Comparison of ENCODE assay signal across 8 cellular contexts in genomic region chr20:38229376-38230252, GRCh38. TPM values are rescaled to one million over a fixed set of nuclear protein-coding genes. Genes with fewer than 3 reads are reported as not detected.
DNase-seq lines count a peak whose midpoint lies in the region; ATAC-seq, FAIRE-seq and TF ChIP-seq lines count a peak whose summit lies in the region.

No MANE protein-coding gene starts in this region.

- no peaks in the 10 kb centered on the region for H3K27me3 Mint-ChIP-seq in MCF 10A (ENCODE audit: insufficient read depth, unreplicated experiment)

- POLR2A ChIA-PET in MCF 10A (lab: Yijun Ruan, JAX) = no interaction called here

- intact Hi-C loops in MCF 10A (cut with micrococcal nuclease) = loop anchor here (1.0 kb wide), 3 partner anchors 76 to 179 kb away; no protein-coding TSS in a partner anchor

- BruUV-seq in MCF 10A (replicated peaks; lab: Mats Ljungman, UMichigan) = no TSS peak

- no peaks in the 10 kb centered on the region for H3K36me3 ChIP-seq in lung (ENCODE audit: control insufficient read depth in 2 of 2, insufficient read depth in 2 of 2, low read length in 2 of 2)

- H3K9me3 Mint-ChIP-seq in MCF 10A (ENCODE audit: unreplicated experiment) = no peaks in the 10 kb centered on the region

- no peak overlapping the region for H3K27ac Mint-ChIP-seq in MCF 10A (ENCODE audit: low read depth, unreplicated experiment)

- no peak overlapping the region for H3K4me3 Mint-ChIP-seq in MCF 10A (ENCODE audit: unreplicated experiment)

- H3K4me3 ChIP-seq in lung = no peak overlapping the region

- H3K9me3 ChIP-seq in lung (ENCODE audit: control insufficient read depth in 2 of 2, insufficient read depth in 1 of 2, low read length in 1 of 2) = no peaks in the 10 kb centered on the region

- H3K4me1 Mint-ChIP-seq in MCF 10A (ENCODE audit: insufficient read depth, unreplicated experiment) = no peaks in the 10 kb centered on the region

- no peak overlapping the region for H3K27ac ChIP-seq in lung (ENCODE audit: low read depth in 1 of 2, low read length in 1 of 2)

- no peaks in the 10 kb centered on the region for H3K36me3 Mint-ChIP-seq in MCF 10A (ENCODE audit: insufficient read depth, unreplicated experiment)

- ATAC-seq in lung (ENCODE audit: insufficient read depth, low FRiP score) = no peak
- no peak for ATAC-seq in HG02981 (IDR thresholded peaks at IDR 0.05; ENCODE audit: unreplicated experiment)

- peak; percentile 52 for DNase-seq in CD1c-positive myeloid dendritic cell (ENCODE audit: extremely low spot score)
- peak; percentile 78 for DNase-seq in HTR-8/SVneo (ENCODE audit: insufficient read length, low spot score)
- peak; percentile 57 for DNase-seq in MCF 10A (ENCODE audit: unreplicated experiment)
- DNase-seq in lung (ENCODE audit: low spot score) = no peak
- no peak for DNase-seq in NCI-H1694 (lab: John Stamatoyannopoulos, UW)
- DNase-seq in stimulated activated CD4-positive, alpha-beta T cell treated with anti-CD3 and anti-CD28 coated beads, Interleukin-4, amount 100 ng/mL, for 24 hours = no peak
- no peak for DNase-seq in islet precursor cell

- TF ChIP-seq CTCF in MCF 10A (IDR thresholded peaks at IDR 0.05; ENCODE audit: unreplicated experiment) (peak; percentile 59), lung (IDR thresholded peaks at IDR 0.05; ENCODE audit: control extremely low read depth, extremely low read depth) (peak; percentile 25)

- CTCF ChIA-PET in MCF 10A (lab: Yijun Ruan, JAX) = interaction anchor here (0.6 to 20.2 kb wide), 27 partner anchors 7 to 991 kb away, joined by 3 to 782 read pairs (median 4); no protein-coding TSS in a partner anchor

- 83 to 86% methylated on average over 6 of the region's 6 CpGs for WGBS in lung, 2 donors

- H3K27me3 ChIP-seq in lung (ENCODE audit: control insufficient read depth, insufficient read depth) = no peaks in the 10 kb centered on the region

- H3K4me1 ChIP-seq in lung (ENCODE audit: control insufficient read depth in 2 of 2, insufficient read depth in 2 of 2, low read length in 2 of 2) = no peaks in the 10 kb centered on the region

- FAIRE-seq in HTR-8/SVneo (lab: Jason Lieb, UNC) = peak; percentile 90

RNA-seq across cellular contexts. Expression of gene KIAA1755, which starts 30.9 kb away (rescaled TPM):
- total RNA-seq in MCF 10A (2022) (not detected in 2 replicates), lung (1 to 10 TPM; 1.9 to 2.0 TPM)
- under 1 TPM; 0.33 to 0.75 TPM for polyA plus RNA-seq in lung

Comparison
In these comparisons a context has a peak if more than half of its experiments do, and no peak if none do; other contexts are left out.
1. DNase-seq: peak in CD1c-positive myeloid dendritic cell (single experiment), HTR-8/SVneo (single experiment) and MCF 10A (single experiment); none in lung (single experiment), NCI-H1694 (single experiment), stimulated activated CD4-positive, alpha-beta T cell treated with anti-CD3 and anti-CD28 coated beads, Interleukin-4, amount 100 ng/mL, for 24 hours (single experiment) and islet precursor cell (single experiment).